ENCODE assay signal across 9 cellular contexts in the genomic region with DNA sequence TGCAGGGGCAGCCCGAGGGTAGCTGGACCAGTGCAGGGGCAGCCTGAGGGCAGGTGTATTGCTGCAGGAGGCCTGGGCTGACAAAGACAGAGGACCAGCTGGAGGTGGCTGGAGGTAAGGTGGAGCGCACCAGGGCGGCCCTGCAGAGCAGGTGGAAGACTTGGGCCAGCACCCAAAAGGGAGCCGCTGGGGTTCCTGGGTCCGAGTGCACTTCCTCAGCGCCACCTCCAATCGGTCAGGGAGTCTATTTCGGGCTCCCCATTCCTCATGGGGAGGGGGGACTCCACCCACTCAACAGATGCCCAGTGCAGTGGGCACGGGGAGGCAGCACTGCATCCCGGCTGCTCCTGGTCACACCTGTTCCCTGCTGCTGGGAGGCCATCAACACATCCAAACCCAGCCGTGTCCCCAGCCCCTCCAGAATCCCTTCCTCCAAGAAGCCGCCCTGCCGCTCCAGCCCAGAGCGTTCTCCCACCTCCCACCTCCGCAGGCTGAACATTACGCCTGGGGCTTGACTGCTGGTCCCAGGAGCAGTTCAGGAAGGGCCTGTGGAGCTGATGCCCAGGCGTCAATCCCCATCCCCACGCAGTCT. TPM values are rescaled to one million over a fixed set of nuclear protein-coding genes. Genes with fewer than 3 reads are reported as not detected.
DNase-seq lines count a peak whose midpoint lies in the region; ATAC-seq and TF ChIP-seq lines count a peak whose summit lies in the region.
"Had no signal": no experiment of that assay in that cellular context is flagged by ENCODE, and none has a peak within 500 bp of the region (broad histone marks: within the 10 kb centered on the region; RNA-seq: fewer than 3 reads in every experiment).

No MANE protein-coding gene starts in this region.

- H2AFZ ChIP-seq in PC-3 (ENCODE audit: low read length): no peak overlapping the region

- H3K9ac ChIP-seq in PC-3 (ENCODE audit: low read length): peak overlapping the region; percentile 76; the same call in 1 of the 2 replicates

- H3K4me3 ChIP-seq in PC-3 (ENCODE audit: low read length): peak overlapping the region; percentile 79
- H3K4me3 ChIP-seq in epithelial cell of proximal tubule (ENCODE audit: low read depth, low read length): peak overlapping the region; percentile 94
- H3K4me3 ChIP-seq in ovary: peak overlapping the region; percentile 87

- no peaks in the 10 kb centered on the region for H3F3A ChIP-seq in PC-3 (ENCODE audit: low read length, unreplicated experiment)

- peaks cover 17% of the 10 kb centered on the region; the same call in 1 of the 2 replicates for H4K20me1 ChIP-seq in PC-3 (ENCODE audit: low read length)

- no peaks in the 10 kb centered on the region for H3K9me3 ChIP-seq in PC-3 (ENCODE audit: low read length)
- no peaks in the 10 kb centered on the region for H3K9me3 ChIP-seq in ovary
- H3K9me3 ChIP-seq: SJSA1 had no signal

- no peaks in the 10 kb centered on the region; the same call in 1 of the 2 replicates for H3K36me3 ChIP-seq in PC-3 (ENCODE audit: low read depth, low read length)
- no peaks in the 10 kb centered on the region for H3K36me3 ChIP-seq in ovary
- H3K36me3 ChIP-seq: SJSA1 had no signal

- DNase-seq in COLO668 (lab: John Stamatoyannopoulos, UW; ENCODE audit: unreplicated experiment) (peak; percentile 22), PC-3 (no peak), epithelial cell of proximal tubule (ENCODE audit: low read depth) (no peak), ovary (no peak), occipital lobe (lab: John Stamatoyannopoulos, UW) (no peak), cortex of kidney (lab: John Stamatoyannopoulos, UW) (no peak), CD1c-positive myeloid dendritic cell (ENCODE audit: extremely low spot score) (no peak)

- no TSS peak for BruUV-seq in PC-3 (replicated peaks; lab: Mats Ljungman, UMichigan)

- no peak for TF ChIP-seq EP300 in ovary (IDR thresholded peaks at IDR 0.05)

- no peak overlapping the region for H3K27ac ChIP-seq in PC-3 (ENCODE audit: low read length)
- H3K27ac ChIP-seq in ovary: no peak overlapping the region
- H3K27ac ChIP-seq: SJSA1 had no signal

- CTCF ChIA-PET in PC-3 (lab: Charles Lee): no interaction called here

- H3K79me2 ChIP-seq in PC-3 (ENCODE audit: low read length): peaks cover 44% of the 10 kb centered on the region

- no peak for TF ChIP-seq POLR2A in ovary (IDR thresholded peaks at IDR 0.05)

- 62 to 70% (median 64%) methylated on average over 18 of the region's 18 CpGs for WGBS in ovary, 3 donors

- peak overlapping the region; percentile 99 for H3K4me2 ChIP-seq in PC-3 (ENCODE audit: low read length)

- TF ChIP-seq CTCF in PC-3 (conservative IDR thresholded peaks at IDR 0.05; ENCODE audit: low read depth, low read length) (no peak), epithelial cell of proximal tubule (conservative IDR thresholded peaks at IDR 0.05; ENCODE audit: low read depth, low read length) (no peak), ovary (IDR thresholded peaks at IDR 0.05) (no peak)

- ATAC-seq in PC-3 (no peak), HG03139 (IDR thresholded peaks at IDR 0.05; ENCODE audit: unreplicated experiment) (no peak)

- peaks cover 8% of the 10 kb centered on the region; the same call in 1 of the 2 replicates for H3K4me1 ChIP-seq in PC-3 (ENCODE audit: insufficient read depth, low read length)
- H3K4me1 ChIP-seq in ovary (ENCODE audit: insufficient read depth): peaks cover 13% of the 10 kb centered on the region

- no peaks in the 10 kb centered on the region for H3K9me2 ChIP-seq in PC-3 (replicated peaks; ENCODE audit: low read length)

- H3K27me3 ChIP-seq in PC-3 (ENCODE audit: low read length) (no peaks in the 10 kb centered on the region), ovary (no peaks in the 10 kb centered on the region)
- H3K27me3 ChIP-seq: SJSA1 had no signal

- POLR2A ChIA-PET in PC-3 (lab: Charles Lee; ENCODE audit: unreplicated experiment): no interaction called here

- intact Hi-C loops in PC-3 (cut with micrococcal nuclease): loop anchor here (5.0 kb wide), 1 partner anchor 427 kb away; no protein-coding TSS in a partner anchor
- intact Hi-C loops in ovary (cut with DNase I): no loop called here

RNA-seq across cellular contexts. Expression of gene LRPAP1, which starts 1.5 kb away (rescaled TPM):
- 133 and 148 TPM in 2 replicates for total RNA-seq in PC-3 (2014; rRNA removed)
- total RNA-seq in epithelial cell of proximal tubule: 81.6 and 139 TPM in 2 replicates
- total RNA-seq in ovary: 100 to 1,000 TPM in 6 of 7 donors, 10 to 100 TPM in 1; 87.8 to 165 (median 135) TPM
- 100 to 1,000 TPM in 1 of 2 donors, 10 to 100 TPM in 1; 74.3 to 179 TPM for polyA plus RNA-seq in ovary
- total RNA-seq in occipital lobe: 12.6 TPM
